Comparison of ENCODE assay signal across 11 cellular contexts in the genomic region with DNA sequence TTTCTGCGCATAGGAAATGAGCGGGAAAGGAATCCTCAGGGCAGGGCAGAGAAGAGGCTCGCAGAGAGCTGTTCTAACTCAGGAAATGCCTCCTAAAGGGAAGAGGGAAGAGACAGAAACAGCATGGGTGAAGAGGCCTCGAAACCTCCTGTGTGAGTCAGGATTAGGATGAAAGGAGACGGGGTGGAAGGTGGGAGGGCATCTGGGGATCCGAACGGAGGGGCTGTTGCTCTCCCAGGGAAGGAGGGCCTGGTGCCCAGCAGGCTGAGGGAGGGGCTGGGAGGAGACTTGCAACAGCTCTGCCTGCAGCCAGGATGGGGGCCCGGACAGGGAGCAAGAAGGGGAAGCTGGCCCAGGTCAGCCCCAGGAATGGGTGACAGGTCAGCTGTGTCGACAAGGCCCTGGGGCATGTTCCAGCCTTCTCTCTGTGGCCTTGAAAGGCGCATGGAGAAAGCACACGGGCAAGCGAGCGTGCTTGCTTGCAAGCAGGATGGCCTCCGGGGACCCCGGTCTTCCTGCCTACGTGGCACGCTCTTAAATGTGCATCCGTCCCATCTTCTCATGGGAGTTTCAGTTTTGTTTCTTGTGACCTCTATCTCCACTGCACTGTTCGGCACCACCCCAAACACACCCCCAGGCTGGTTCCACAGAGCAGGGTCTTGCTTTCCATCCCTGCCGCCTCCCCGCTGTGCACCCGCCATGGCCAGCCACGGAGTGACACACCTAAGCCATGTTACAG.
DNase-seq lines count a peak whose midpoint lies in the region; ATAC-seq, FAIRE-seq and TF ChIP-seq lines count a peak whose summit lies in the region.
"Had no signal": no experiment of that assay in that cellular context is flagged by ENCODE, and none has a peak within 500 bp of the region (broad histone marks: within the 10 kb centered on the region; RNA-seq: fewer than 3 reads in every experiment).

No MANE protein-coding gene starts in this region.

- H3K36me3 Mint-ChIP-seq in activated naive CD4-positive, alpha-beta T cell treated with anti-CD3 and anti-CD28 coated beads, Interleukin-2, amount 50 U/mL, for 72 hours, result peaks cover 6 to 20% of the 10 kb centered on the region in 2 donors

- no peaks in the 10 kb centered on the region for H3K9me3 Mint-ChIP-seq in activated naive CD4-positive, alpha-beta T cell treated with anti-CD3 and anti-CD28 coated beads, Interleukin-2, amount 50 U/mL, for 72 hours
- H3K9me3 Mint-ChIP-seq: activated naive CD8-positive, alpha-beta T cell treated with anti-CD3 and anti-CD28 coated beads, Interleukin-2, amount 10 ng/mL, durations not matched to agents 7 days and 5 days had no signal

- H3K27ac ChIP-seq in vagina, result peak overlapping the region; percentile 23
- H3K27ac ChIP-seq: A549 had no signal

- no peak for TF ChIP-seq POLR2A in vagina (IDR thresholded peaks at IDR 0.05)

- H3K9me3 ChIP-seq in vagina, result no peaks in the 10 kb centered on the region
- H3K9me3 ChIP-seq: A549 had no signal

- H3K4me1 ChIP-seq in vagina, result peaks cover 13% of the 10 kb centered on the region
- H3K4me1 ChIP-seq: A549 had no signal

- peaks cover 0 to 25% of the 10 kb centered on the region in 2 donors for H3K36me3 ChIP-seq in vagina

- no peak for DNase-seq in activated naive CD4-positive, alpha-beta T cell treated with anti-CD3 and anti-CD28 coated beads, Interleukin-2, amount 50 U/mL, for 72 hours (ENCODE audit: low spot score in 2 of 2)
- DNase-seq in activated naive CD4-positive, alpha-beta T cell treated with Interleukin-2 at 50 U/mL for 16 hours, result no peak
- DNase-seq in Right ventricle myocardium superior (peak; percentile 76), vagina (ENCODE audit: extremely low spot score in 2 of 2) (no peak), D721Med (ENCODE audit: insufficient read length, low spot score) (no peak)
- DNase-seq in stimulated activated CD4-positive, alpha-beta T cell treated with anti-CD3 and anti-CD28 coated beads, Interleukin-4, amount 100 ng/mL, for 4 hours, result no peak
- DNase-seq in activated CD4-positive, alpha-beta T cell treated with anti-CD3 and anti-CD28 coated beads, Interleukin-2, amount 50 U/mL, for 1 hour, result no peak
- DNase-seq: activated naive CD8-positive, alpha-beta T cell treated with anti-CD3 and anti-CD28 coated beads, Interleukin-2, amount 10 ng/mL, durations not matched to agents 7 days and 5 days; NCI-H1105 had no signal

- H3K27ac Mint-ChIP-seq in activated naive CD4-positive, alpha-beta T cell treated with anti-CD3 and anti-CD28 coated beads, Interleukin-2, amount 50 U/mL, for 72 hours, result peak overlapping the region; percentile 33 to 37
- H3K27ac Mint-ChIP-seq: activated naive CD8-positive, alpha-beta T cell treated with anti-CD3 and anti-CD28 coated beads, Interleukin-2, amount 10 ng/mL, durations not matched to agents 7 days and 5 days had no signal

- TF ChIP-seq CTCF in vagina (IDR thresholded peaks at IDR 0.05) (no peak), D721Med (IDR thresholded peaks at IDR 0.05; ENCODE audit: insufficient read depth, missing control alignments) (no peak)

- no peaks in the 10 kb centered on the region for H3K27me3 ChIP-seq in vagina

- no peak for ATAC-seq in activated naive CD4-positive, alpha-beta T cell treated with anti-CD3 and anti-CD28 coated beads, Interleukin-2, amount 50 U/mL, for 72 hours
- ATAC-seq in HG03135 (IDR thresholded peaks at IDR 0.05; ENCODE audit: unreplicated experiment) (peak; percentile 95), Right ventricle myocardium superior (ENCODE audit: poor library complexity) (peak; percentile 44)
- ATAC-seq: A549 had no signal

- FAIRE-seq in D721Med (lab: Jason Lieb, UNC), result no peak
- FAIRE-seq: A549 had no signal

- intact Hi-C loops in Right ventricle myocardium superior (cut with DNase I) (no loop called here), vagina (cut with DNase I) (loop anchor here (10.0 kb wide), 1 partner anchor 60 kb away; the partner anchor contains the start of gene HIPK2)

- H3K4me3 ChIP-seq in vagina, result no peak overlapping the region
- H3K4me3 ChIP-seq: A549 had no signal

Comparison
In these comparisons a context has a peak if more than half of its experiments do, and no peak if none do; other contexts are left out.
1. ATAC-seq: peak in HG03135 (single experiment) and Right ventricle myocardium superior (single experiment); none in activated naive CD4-positive, alpha-beta T cell treated with anti-CD3 and anti-CD28 coated beads, Interleukin-2, amount 50 U/mL, for 72 hours (0 of 2).